25 cellular contexts compared by ENCODE assay signal in genomic region chr2:104876606-104877005, GRCh38. TPM values are rescaled to one million over a fixed set of nuclear protein-coding genes. Genes with fewer than 3 reads are reported as not detected.
DNase-seq lines count a peak whose midpoint lies in the region; FAIRE-seq and TF ChIP-seq lines count a peak whose summit lies in the region.
"Had no signal": no experiment of that assay in that cellular context is flagged by ENCODE, and none has a peak within 500 bp of the region (broad histone marks: within the 10 kb centered on the region; RNA-seq: fewer than 3 reads in every experiment).

No MANE protein-coding gene starts in this region.

- H3K4me3 ChIP-seq in dorsolateral prefrontal cortex, result peak overlapping the region in 28 of 59 donors; percentile 0 to 33 (median 22)
- H3K4me3 ChIP-seq: PC-9, SK-N-MC had no signal

- FAIRE-seq in GM12892 (lab: Jason Lieb, UNC), result no peak
- FAIRE-seq: G401.6, GM18507, H1 had no signal

- peak overlapping the region in 55 of 59 donors; percentile 11 to 96 (median 76) for H3K27ac ChIP-seq in dorsolateral prefrontal cortex
- H3K27ac ChIP-seq in temporal lobe (ENCODE audit: low read depth, low read length), result peak overlapping the region; percentile 44
- H3K27ac ChIP-seq: PC-9, RWPE1, SK-N-MC had no signal

- TF ChIP-seq POLR2A in GM12892 (IDR thresholded peaks at IDR 0.05; ENCODE audit: low read depth, low read length), result no peak

- peaks cover 0 to 4% (median 0%) of the 10 kb centered on the region in 45 donors for H3K27me3 ChIP-seq in dorsolateral prefrontal cortex

- peak; percentile 41 for DNase-seq in astrocyte of the hippocampus (ENCODE audit: low read depth, low spot score)
- DNase-seq in dorsolateral prefrontal cortex, result peak in 4 of 10 donors; percentile 46 to 58 (median 48)
- peak; percentile 60 for DNase-seq in pons (ENCODE audit: low spot score)
- no peak for DNase-seq in GM12892 (ENCODE audit: insufficient read length)
- no peak for DNase-seq in NCI-H1048 (lab: John Stamatoyannopoulos, UW)
- DNase-seq in activated CD4-positive, CD25-positive, alpha-beta regulatory T cell treated with anti-CD3 and anti-CD28 coated beads, Interleukin-2, amount 50 U/mL, for 72 hours, result no peak
- DNase-seq: Caco-2; CD4-positive, alpha-beta memory T cell; DMS 273 treated with DMSO at 0.1 percent for 48 hours; Karpas-422; MV-4-11; NCI-H1694; NCI-H2081; NCI-H2171; NCI-H526; PC-9; SHP77 treated with DMSO at 0.1 percent for 48 hours had no signal

- peak in 4 of 56 donors; percentile 6 to 23 (median 8) for TF ChIP-seq CTCF in dorsolateral prefrontal cortex (IDR thresholded peaks at IDR 0.05 in 54 of 56, conservative IDR thresholded peaks at IDR 0.05 in 2 of 56; ENCODE audit: low read depth in 1 of 56, partially characterized antibody in 56 of 56)

- intact Hi-C loops in dorsolateral prefrontal cortex (cut with DNase I), result loop anchor here (10.0 kb wide), 4 partner anchors 68 to 922 kb away; partner anchors contain the start of gene MRPS9 (in 1 of the 2)

RNA-seq across cellular contexts. Expression of gene POU3F3, which starts 22.7 kb away (rescaled TPM):
- total RNA-seq in dorsolateral prefrontal cortex (100 to 1,000 TPM in 4 of 120 experiments, 10 to 100 TPM in 116; 43.0 to 120 (median 66.2) TPM), temporal lobe (230 TPM)
- not detected for polyA plus RNA-seq in GM12892 (2012; ENCODE audit: missing spikeins)
- total RNA-seq: A673; Caco-2; CD4-positive, alpha-beta memory T cell; PC-9 had no signal
- polyA plus RNA-seq: BJ; CD4-positive, alpha-beta memory T cell; H1 had no signal

Comparison
In these comparisons a context has a peak if more than half of its experiments do, and no peak if none do; other contexts are left out.
1. DNase-seq: peak in astrocyte of the hippocampus (single experiment) and pons (single experiment); none in GM12892 (single experiment), NCI-H1048 (single experiment) and activated CD4-positive, CD25-positive, alpha-beta regulatory T cell treated with anti-CD3 and anti-CD28 coated beads, Interleukin-2, amount 50 U/mL, for 72 hours (single experiment).